1 cellular context compared by ENCODE assay signal in genomic region chr3:155031191-155031590, GRCh38.
TF ChIP-seq lines count a peak whose summit lies in the region.

No MANE protein-coding gene starts in this region.

TF ChIP-seq in GM23338, 12 proteins besides CTCF, POLR2A, EP300 and RAD21 (continued from another document):
- TF ChIP-seq, protein P1, sequence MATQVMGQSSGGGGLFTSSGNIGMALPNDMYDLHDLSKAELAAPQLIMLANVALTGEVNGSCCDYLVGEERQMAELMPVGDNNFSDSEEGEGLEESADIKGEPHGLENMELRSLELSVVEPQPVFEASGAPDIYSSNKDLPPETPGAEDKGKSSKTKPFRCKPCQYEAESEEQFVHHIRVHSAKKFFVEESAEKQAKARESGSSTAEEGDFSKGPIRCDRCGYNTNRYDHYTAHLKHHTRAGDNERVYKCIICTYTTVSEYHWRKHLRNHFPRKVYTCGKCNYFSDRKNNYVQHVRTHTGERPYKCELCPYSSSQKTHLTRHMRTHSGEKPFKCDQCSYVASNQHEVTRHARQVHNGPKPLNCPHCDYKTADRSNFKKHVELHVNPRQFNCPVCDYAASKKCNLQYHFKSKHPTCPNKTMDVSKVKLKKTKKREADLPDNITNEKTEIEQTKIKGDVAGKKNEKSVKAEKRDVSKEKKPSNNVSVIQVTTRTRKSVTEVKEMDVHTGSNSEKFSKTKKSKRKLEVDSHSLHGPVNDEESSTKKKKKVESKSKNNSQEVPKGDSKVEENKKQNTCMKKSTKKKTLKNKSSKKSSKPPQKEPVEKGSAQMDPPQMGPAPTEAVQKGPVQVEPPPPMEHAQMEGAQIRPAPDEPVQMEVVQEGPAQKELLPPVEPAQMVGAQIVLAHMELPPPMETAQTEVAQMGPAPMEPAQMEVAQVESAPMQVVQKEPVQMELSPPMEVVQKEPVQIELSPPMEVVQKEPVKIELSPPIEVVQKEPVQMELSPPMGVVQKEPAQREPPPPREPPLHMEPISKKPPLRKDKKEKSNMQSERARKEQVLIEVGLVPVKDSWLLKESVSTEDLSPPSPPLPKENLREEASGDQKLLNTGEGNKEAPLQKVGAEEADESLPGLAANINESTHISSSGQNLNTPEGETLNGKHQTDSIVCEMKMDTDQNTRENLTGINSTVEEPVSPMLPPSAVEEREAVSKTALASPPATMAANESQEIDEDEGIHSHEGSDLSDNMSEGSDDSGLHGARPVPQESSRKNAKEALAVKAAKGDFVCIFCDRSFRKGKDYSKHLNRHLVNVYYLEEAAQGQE (IDR thresholded peaks at IDR 0.05; ENCODE audit: unreplicated experiment), result no peak
- TF ChIP-seq ZNF114 (CRISPR knock-in tag; IDR thresholded peaks at IDR 0.05) (no peak), NANOG (IDR thresholded peaks at IDR 0.05; ENCODE audit: borderline replicate concordance) (no peak), EZH2phosphoT487 (IDR thresholded peaks at IDR 0.05; ENCODE audit: unreplicated experiment) (no peak), CREB1 (CRISPR knock-in tag; IDR thresholded peaks at IDR 0.05; ENCODE audit: low read depth) (no peak), JUNB (IDR thresholded peaks at IDR 0.05; ENCODE audit: unreplicated experiment) (no peak), POLR2AphosphoS5 (IDR thresholded peaks at IDR 0.05; ENCODE audit: low read depth) (no peak), EZH2 (IDR thresholded peaks at IDR 0.05; ENCODE audit: low read depth, unreplicated experiment) (no peak), STAT1 (IDR thresholded peaks at IDR 0.05; ENCODE audit: unreplicated experiment) (no peak)
- TF ChIP-seq, protein P2, sequence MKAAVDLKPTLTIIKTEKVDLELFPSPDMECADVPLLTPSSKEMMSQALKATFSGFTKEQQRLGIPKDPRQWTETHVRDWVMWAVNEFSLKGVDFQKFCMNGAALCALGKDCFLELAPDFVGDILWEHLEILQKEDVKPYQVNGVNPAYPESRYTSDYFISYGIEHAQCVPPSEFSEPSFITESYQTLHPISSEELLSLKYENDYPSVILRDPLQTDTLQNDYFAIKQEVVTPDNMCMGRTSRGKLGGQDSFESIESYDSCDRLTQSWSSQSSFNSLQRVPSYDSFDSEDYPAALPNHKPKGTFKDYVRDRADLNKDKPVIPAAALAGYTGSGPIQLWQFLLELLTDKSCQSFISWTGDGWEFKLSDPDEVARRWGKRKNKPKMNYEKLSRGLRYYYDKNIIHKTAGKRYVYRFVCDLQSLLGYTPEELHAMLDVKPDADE (IDR thresholded peaks at IDR 0.05), result no peak
- TF ChIP-seq, protein P3, sequence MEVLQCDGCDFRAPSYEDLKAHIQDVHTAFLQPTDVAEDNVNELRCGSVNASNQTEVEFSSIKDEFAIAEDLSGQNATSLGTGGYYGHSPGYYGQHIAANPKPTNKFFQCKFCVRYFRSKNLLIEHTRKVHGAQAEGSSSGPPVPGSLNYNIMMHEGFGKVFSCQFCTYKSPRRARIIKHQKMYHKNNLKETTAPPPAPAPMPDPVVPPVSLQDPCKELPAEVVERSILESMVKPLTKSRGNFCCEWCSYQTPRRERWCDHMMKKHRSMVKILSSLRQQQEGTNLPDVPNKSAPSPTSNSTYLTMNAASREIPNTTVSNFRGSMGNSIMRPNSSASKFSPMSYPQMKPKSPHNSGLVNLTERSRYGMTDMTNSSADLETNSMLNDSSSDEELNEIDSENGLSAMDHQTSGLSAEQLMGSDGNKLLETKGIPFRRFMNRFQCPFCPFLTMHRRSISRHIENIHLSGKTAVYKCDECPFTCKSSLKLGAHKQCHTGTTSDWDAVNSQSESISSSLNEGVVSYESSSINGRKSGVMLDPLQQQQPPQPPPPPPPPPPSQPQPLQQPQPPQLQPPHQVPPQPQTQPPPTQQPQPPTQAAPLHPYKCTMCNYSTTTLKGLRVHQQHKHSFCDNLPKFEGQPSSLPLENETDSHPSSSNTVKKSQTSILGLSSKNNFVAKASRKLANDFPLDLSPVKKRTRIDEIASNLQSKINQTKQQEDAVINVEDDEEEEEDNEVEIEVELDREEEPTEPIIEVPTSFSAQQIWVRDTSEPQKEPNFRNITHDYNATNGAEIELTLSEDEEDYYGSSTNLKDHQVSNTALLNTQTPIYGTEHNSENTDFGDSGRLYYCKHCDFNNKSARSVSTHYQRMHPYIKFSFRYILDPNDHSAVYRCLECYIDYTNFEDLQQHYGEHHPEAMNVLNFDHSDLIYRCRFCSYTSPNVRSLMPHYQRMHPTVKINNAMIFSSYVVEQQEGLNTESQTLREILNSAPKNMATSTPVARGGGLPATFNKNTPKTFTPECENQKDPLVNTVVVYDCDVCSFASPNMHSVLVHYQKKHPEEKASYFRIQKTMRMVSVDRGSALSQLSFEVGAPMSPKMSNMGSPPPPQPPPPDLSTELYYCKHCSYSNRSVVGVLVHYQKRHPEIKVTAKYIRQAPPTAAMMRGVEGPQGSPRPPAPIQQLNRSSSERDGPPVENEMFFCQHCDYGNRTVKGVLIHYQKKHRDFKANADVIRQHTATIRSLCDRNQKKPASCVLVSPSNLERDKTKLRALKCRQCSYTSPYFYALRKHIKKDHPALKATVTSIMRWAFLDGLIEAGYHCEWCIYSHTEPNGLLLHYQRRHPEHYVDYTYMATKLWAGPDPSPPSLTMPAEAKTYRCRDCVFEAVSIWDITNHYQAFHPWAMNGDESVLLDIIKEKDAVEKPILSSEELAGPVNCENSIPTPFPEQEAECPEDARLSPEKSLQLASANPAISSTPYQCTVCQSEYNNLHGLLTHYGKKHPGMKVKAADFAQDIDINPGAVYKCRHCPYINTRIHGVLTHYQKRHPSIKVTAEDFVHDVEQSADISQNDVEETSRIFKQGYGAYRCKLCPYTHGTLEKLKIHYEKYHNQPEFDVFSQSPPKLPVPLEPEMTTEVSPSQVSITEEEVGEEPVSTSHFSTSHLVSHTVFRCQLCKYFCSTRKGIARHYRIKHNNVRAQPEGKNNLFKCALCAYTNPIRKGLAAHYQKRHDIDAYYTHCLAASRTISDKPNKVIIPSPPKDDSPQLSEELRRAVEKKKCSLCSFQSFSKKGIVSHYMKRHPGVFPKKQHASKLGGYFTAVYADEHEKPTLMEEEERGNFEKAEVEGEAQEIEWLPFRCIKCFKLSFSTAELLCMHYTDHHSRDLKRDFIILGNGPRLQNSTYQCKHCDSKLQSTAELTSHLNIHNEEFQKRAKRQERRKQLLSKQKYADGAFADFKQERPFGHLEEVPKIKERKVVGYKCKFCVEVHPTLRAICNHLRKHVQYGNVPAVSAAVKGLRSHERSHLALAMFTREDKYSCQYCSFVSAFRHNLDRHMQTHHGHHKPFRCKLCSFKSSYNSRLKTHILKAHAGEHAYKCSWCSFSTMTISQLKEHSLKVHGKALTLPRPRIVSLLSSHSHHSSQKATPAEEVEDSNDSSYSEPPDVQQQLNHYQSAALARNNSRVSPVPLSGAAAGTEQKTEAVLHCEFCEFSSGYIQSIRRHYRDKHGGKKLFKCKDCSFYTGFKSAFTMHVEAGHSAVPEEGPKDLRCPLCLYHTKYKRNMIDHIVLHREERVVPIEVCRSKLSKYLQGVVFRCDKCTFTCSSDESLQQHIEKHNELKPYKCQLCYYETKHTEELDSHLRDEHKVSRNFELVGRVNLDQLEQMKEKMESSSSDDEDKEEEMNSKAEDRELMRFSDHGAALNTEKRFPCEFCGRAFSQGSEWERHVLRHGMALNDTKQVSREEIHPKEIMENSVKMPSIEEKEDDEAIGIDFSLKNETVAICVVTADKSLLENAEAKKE (CRISPR knock-in tag; IDR thresholded peaks at IDR 0.05), result no peak
TF ChIP-seq in GM23338: peak in this region for 0.
